26 cellular contexts compared by ENCODE assay signal in genomic region chr10:21759232-21759631, GRCh38.
"Had no signal": no experiment of that assay in that cellular context is flagged by ENCODE, and none has a peak within 500 bp of the region (broad histone marks: within the 10 kb centered on the region; RNA-seq: fewer than 3 reads in every experiment).

No MANE protein-coding gene starts in this region.

- H3K27ac ChIP-seq: brain microvascular endothelial cell, colonic mucosa, epithelial cell of prostate, esophagus squamous epithelium, WERI-Rb-1 had no signal

- H3K9me3 Mint-ChIP-seq: activated CD4-positive, alpha-beta memory T cell treated with anti-CD3 and anti-CD28 coated beads for 36 hours; activated CD4-positive, alpha-beta T cell treated with anti-CD3 and anti-CD28 coated beads, Interleukin-2, amount 10 ng/mL, durations not matched to agents 24 days and 14 days; activated T-cell treated with anti-CD3 and anti-CD28 coated beads, Interleukin-2, amount 50 U/mL, for 4 hours; activated T-helper 17 cell treated with anti-CD3 and anti-CD28 coated beads, Interleukin-2, amount 50 U/mL, for 72 hours; T-cell; T-helper 1 cell treated with Interleukin-12 subunit alpha and Interleukin-12 subunit beta and Interleukin-4 antibody, amounts not matched to agents 30 μg/mL and 1 μg/mL, for 36 hours; T-helper 2 cell treated with Interferon-gamma antibody and Interleukin-4, amounts not matched to agents 5 μg/mL and 100 μg/mL, for 36 hours had no signal

- DNase-seq: activated CD4-positive, alpha-beta memory T cell treated with anti-CD3 and anti-CD28 coated beads for 36 hours; activated CD4-positive, alpha-beta T cell treated with anti-CD3 and anti-CD28 coated beads for 36 hours; activated CD4-positive, alpha-beta T cell treated with anti-CD3 and anti-CD28 coated beads, Interleukin-2, amount 10 ng/mL, durations not matched to agents 24 days and 14 days; activated CD4-positive, CD25-positive, alpha-beta regulatory T cell; activated CD4-positive, CD25-positive, alpha-beta regulatory T cell treated with anti-CD3 and anti-CD28 coated beads, Interleukin-2, amount 50 U/mL, for 72 hours; activated CD8-positive, alpha-beta T cell treated with anti-CD3 and anti-CD28 coated beads, Interleukin-2, amount 10 ng/mL, durations not matched to agents 7 days and 5 days; activated effector memory CD4-positive, alpha-beta T cell treated with Interleukin-2 at 50 U/mL for 16 hours; activated gamma-delta T cell treated with Interleukin-2 at 50 U/mL for 16 hours; activated naive CD4-positive, alpha-beta T cell treated with anti-CD3 and anti-CD28 coated beads, Interleukin-2, amount 50 U/mL, for 16 hours; activated naive CD4-positive, alpha-beta T cell treated with Interleukin-2 at 50 U/mL for 16 hours; activated T-cell treated with anti-CD3 and anti-CD28 coated beads, Interleukin-2, amount 50 U/mL, for 4 hours; amniotic stem cell; anterior cingulate cortex; brain microvascular endothelial cell; colonic mucosa; effector CD8-positive, alpha-beta T cell; esophagus squamous epithelium; foreskin melanocyte; T-cell; T1000; WERI-Rb-1 had no signal

- H3K27ac Mint-ChIP-seq: activated CD4-positive, alpha-beta memory T cell treated with anti-CD3 and anti-CD28 coated beads for 36 hours; activated CD4-positive, alpha-beta T cell treated with anti-CD3 and anti-CD28 coated beads for 36 hours; activated CD4-positive, alpha-beta T cell treated with anti-CD3 and anti-CD28 coated beads, Interleukin-2, amount 10 ng/mL, durations not matched to agents 24 days and 14 days; activated CD8-positive, alpha-beta T cell treated with anti-CD3 and anti-CD28 coated beads, Interleukin-2, amount 10 ng/mL, durations not matched to agents 7 days and 5 days; activated naive CD8-positive, alpha-beta T cell; T-cell; T-helper 1 cell treated with Interleukin-12 subunit alpha and Interleukin-12 subunit beta and Interleukin-4 antibody, amounts not matched to agents 30 μg/mL and 1 μg/mL, for 36 hours; T-helper 2 cell treated with Interferon-gamma antibody and Interleukin-4, amounts not matched to agents 5 μg/mL and 100 μg/mL, for 36 hours had no signal

- H3K4me3 Mint-ChIP-seq: activated CD4-positive, alpha-beta memory T cell treated with anti-CD3 and anti-CD28 coated beads for 36 hours; activated CD4-positive, alpha-beta T cell treated with anti-CD3 and anti-CD28 coated beads for 36 hours; activated CD4-positive, alpha-beta T cell treated with anti-CD3 and anti-CD28 coated beads, Interleukin-2, amount 10 ng/mL, durations not matched to agents 24 days and 14 days; activated CD8-positive, alpha-beta T cell treated with anti-CD3 and anti-CD28 coated beads, Interleukin-2, amount 10 ng/mL, durations not matched to agents 7 days and 5 days; activated naive CD8-positive, alpha-beta T cell; activated T-cell treated with anti-CD3 and anti-CD28 coated beads, Interleukin-2, amount 50 U/mL, for 4 hours; activated T-helper 17 cell treated with anti-CD3 and anti-CD28 coated beads, Interleukin-2, amount 50 U/mL, for 72 hours; T-cell; T-helper 1 cell treated with Interleukin-12 subunit alpha and Interleukin-12 subunit beta and Interleukin-4 antibody, amounts not matched to agents 30 μg/mL and 1 μg/mL, for 36 hours; T-helper 2 cell treated with Interferon-gamma antibody and Interleukin-4, amounts not matched to agents 5 μg/mL and 100 μg/mL, for 36 hours had no signal

- H3K27me3 ChIP-seq: brain microvascular endothelial cell, colonic mucosa, esophagus squamous epithelium had no signal

- H3K9me3 ChIP-seq: colonic mucosa, esophagus squamous epithelium had no signal

- ATAC-seq: activated CD4-positive, alpha-beta T cell treated with anti-CD3 and anti-CD28 coated beads for 36 hours; activated CD8-positive, alpha-beta T cell treated with anti-CD3 and anti-CD28 coated beads, Interleukin-2, amount 10 ng/mL, durations not matched to agents 7 days and 5 days; activated T-cell treated with anti-CD3 and anti-CD28 coated beads, Interleukin-2, amount 50 U/mL, for 4 hours; activated T-helper 17 cell treated with anti-CD3 and anti-CD28 coated beads, Interleukin-2, amount 50 U/mL, for 72 hours; T-cell had no signal

- H3K4me1 Mint-ChIP-seq: activated T-helper 17 cell treated with anti-CD3 and anti-CD28 coated beads, Interleukin-2, amount 50 U/mL, for 72 hours had no signal

- H3K4me3 ChIP-seq: colonic mucosa, esophagus squamous epithelium had no signal

- H3K27me3 Mint-ChIP-seq: activated CD4-positive, alpha-beta memory T cell treated with anti-CD3 and anti-CD28 coated beads for 36 hours; activated CD4-positive, alpha-beta T cell treated with anti-CD3 and anti-CD28 coated beads for 36 hours; activated CD4-positive, alpha-beta T cell treated with anti-CD3 and anti-CD28 coated beads, Interleukin-2, amount 10 ng/mL, durations not matched to agents 24 days and 14 days; activated naive CD8-positive, alpha-beta T cell; activated T-helper 17 cell treated with anti-CD3 and anti-CD28 coated beads, Interleukin-2, amount 50 U/mL, for 72 hours; T-cell had no signal

- H3K36me3 ChIP-seq: brain microvascular endothelial cell, colonic mucosa, WERI-Rb-1 had no signal

- H3K4me1 ChIP-seq: colonic mucosa, esophagus squamous epithelium had no signal
